1 cellular context compared by ENCODE assay signal in genomic region chr6:170206317-170206621, GRCh38.
A peak's percentile ranks its signal among the peaks of the same experiment; 100 is the strongest.
TF ChIP-seq lines count a peak whose summit lies in the region.

No MANE protein-coding gene starts in this region.

TF ChIP-seq in HepG2, 621 proteins besides CTCF, POLR2A, EP300 and RAD21 (continued from another document):
- TF ChIP-seq AHDC1 (CRISPR knock-in tag; IDR thresholded peaks at IDR 0.05; ENCODE audit: borderline replicate concordance) (no peak), HNRNPK (IDR thresholded peaks at IDR 0.05; ENCODE audit: low read depth, low read length, poor library complexity, severe bottlenecking) (no peak), FOSL1 (CRISPR knock-in tag; IDR thresholded peaks at IDR 0.05; ENCODE audit: borderline replicate concordance) (no peak), AHR (CRISPR knock-in tag; IDR thresholded peaks at IDR 0.05) (no peak), ZNF432 (CRISPR knock-in tag; IDR thresholded peaks at IDR 0.05; ENCODE audit: borderline replicate concordance) (no peak), THYN1 (CRISPR knock-in tag; IDR thresholded peaks at IDR 0.05; ENCODE audit: borderline replicate concordance, low read depth) (no peak), DNMT1 (CRISPR knock-in tag; IDR thresholded peaks at IDR 0.05) (no peak), HOXA9 (CRISPR knock-in tag; IDR thresholded peaks at IDR 0.05; ENCODE audit: borderline replicate concordance) (no peak), ATF6 (CRISPR knock-in tag; conservative IDR thresholded peaks at IDR 0.05) (no peak), CHD4 (IDR thresholded peaks at IDR 0.05; ENCODE audit: borderline replicate concordance, low read length) (no peak), MNT (IDR thresholded peaks at IDR 0.05) (peak; percentile 98), ARID4A (CRISPR knock-in tag; IDR thresholded peaks at IDR 0.05; ENCODE audit: borderline replicate concordance) (no peak), BCL6 (CRISPR knock-in tag; IDR thresholded peaks at IDR 0.05) (no peak), ZFP41 (CRISPR knock-in tag; IDR thresholded peaks at IDR 0.05; ENCODE audit: borderline replicate concordance) (no peak), ZNF510 (CRISPR knock-in tag; IDR thresholded peaks at IDR 0.05; ENCODE audit: low read depth) (no peak), HES4 (CRISPR knock-in tag; IDR thresholded peaks at IDR 0.05; ENCODE audit: borderline replicate concordance) (no peak), TRIM22 (IDR thresholded peaks at IDR 0.05) (0 out of 2 replicates have a peak, but pooled peaks have one; percentile 44), CAMTA2 (CRISPR knock-in tag; IDR thresholded peaks at IDR 0.05; ENCODE audit: borderline replicate concordance) (no peak), HDAC6 (IDR thresholded peaks at IDR 0.05; ENCODE audit: low read depth, low read length) (no peak), RBFOX2 (IDR thresholded peaks at IDR 0.05; ENCODE audit: low read depth, low read length) (no peak), ATF7 (IDR thresholded peaks at IDR 0.05) (0 out of 2 replicates have a peak, but pooled peaks have one; percentile 2), ATF7 (CRISPR knock-in tag; IDR thresholded peaks at IDR 0.05) (no peak), ZNF44 (CRISPR knock-in tag; IDR thresholded peaks at IDR 0.05) (no peak), ZHX2 (IDR thresholded peaks at IDR 0.05; ENCODE audit: low read depth) (no peak), ZHX2 (CRISPR knock-in tag; IDR thresholded peaks at IDR 0.05; ENCODE audit: borderline replicate concordance) (no peak), PHF8 (CRISPR knock-in tag; IDR thresholded peaks at IDR 0.05) (no peak), TRAFD1 (CRISPR knock-in tag; IDR thresholded peaks at IDR 0.05; ENCODE audit: borderline replicate concordance) (no peak)
TF ChIP-seq in HepG2: peak in this region for 4.
